ENCODE assay signal across 3 cellular contexts in genomic region chr9:10272830-10273229, GRCh38.
"Had no signal": no experiment of that assay in that cellular context is flagged by ENCODE, and none has a peak within 500 bp of the region (broad histone marks: within the 10 kb centered on the region; RNA-seq: fewer than 3 reads in every experiment).

No MANE protein-coding gene starts in this region.

- DNase-seq: GDM1, GF-D8 had no signal

- ATAC-seq: GM12878 had no signal

- H3K4me3 ChIP-seq: GM12878 had no signal
